Comparison of ENCODE assay signal across 8 cellular contexts in genomic region chr2:85132834-85133637, GRCh38. TPM values are rescaled to one million over a fixed set of nuclear protein-coding genes. Genes with fewer than 3 reads are reported as not detected.
DNase-seq lines count a peak whose midpoint lies in the region; ATAC-seq, FAIRE-seq and TF ChIP-seq lines count a peak whose summit lies in the region.

A gene with protein sequence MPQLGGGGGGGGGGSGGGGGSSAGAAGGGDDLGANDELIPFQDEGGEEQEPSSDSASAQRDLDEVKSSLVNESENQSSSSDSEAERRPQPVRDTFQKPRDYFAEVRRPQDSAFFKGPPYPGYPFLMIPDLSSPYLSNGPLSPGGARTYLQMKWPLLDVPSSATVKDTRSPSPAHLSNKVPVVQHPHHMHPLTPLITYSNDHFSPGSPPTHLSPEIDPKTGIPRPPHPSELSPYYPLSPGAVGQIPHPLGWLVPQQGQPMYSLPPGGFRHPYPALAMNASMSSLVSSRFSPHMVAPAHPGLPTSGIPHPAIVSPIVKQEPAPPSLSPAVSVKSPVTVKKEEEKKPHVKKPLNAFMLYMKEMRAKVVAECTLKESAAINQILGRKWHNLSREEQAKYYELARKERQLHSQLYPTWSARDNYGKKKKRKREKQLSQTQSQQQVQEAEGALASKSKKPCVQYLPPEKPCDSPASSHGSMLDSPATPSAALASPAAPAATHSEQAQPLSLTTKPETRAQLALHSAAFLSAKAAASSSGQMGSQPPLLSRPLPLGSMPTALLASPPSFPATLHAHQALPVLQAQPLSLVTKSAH (plus strand): TSS chr2:85133392. CDS start chr2:85133685, 293 bp downstream.

- peak; percentile 57 to 82 for TF ChIP-seq CTCF in mammary epithelial cell (conservative IDR thresholded peaks at IDR 0.05 in 1 of 2, IDR thresholded peaks at IDR 0.05 in 1 of 2; ENCODE audit: extremely low read depth in 1 of 2, insufficient read depth in 1 of 2, low read depth in 1 of 2, low read length in 2 of 2)
- peak; percentile 80 to 88 (median 86) for TF ChIP-seq CTCF in sigmoid colon (IDR thresholded peaks at IDR 0.05)

- no peak for TF ChIP-seq EP300 in sigmoid colon (IDR thresholded peaks at IDR 0.05)

- ATAC-seq in HG03039 (IDR thresholded peaks at IDR 0.05; ENCODE audit: unreplicated experiment) = no peak

- no peak for FAIRE-seq in RCC 7860 (lab: Jason Lieb, UNC)

- TF ChIP-seq POLR2A in sigmoid colon (IDR thresholded peaks at IDR 0.05) = no peak

- peak within 1 kb of the TSS; percentile 95 for H2AFZ ChIP-seq in mammary epithelial cell (ENCODE audit: low read depth, low read length)

- H3K4me1 ChIP-seq in mammary epithelial cell (ENCODE audit: insufficient read depth, low read length) (peaks cover 18% of the 10 kb centered on the region), iPS-18a (ENCODE audit: control insufficient read depth, low read depth, low read length) (peaks cover 21% of the 10 kb centered on the region), sigmoid colon (peaks cover 0 to 44% (median 35%) of the 10 kb centered on the region in 4 donors)

- no peaks in the 10 kb centered on the region for H3K27me3 ChIP-seq in mammary epithelial cell (ENCODE audit: insufficient read depth, low read length)
- peaks cover 15% of the 10 kb centered on the region for H3K27me3 ChIP-seq in iPS-18a (ENCODE audit: control insufficient read depth, insufficient read depth, low read length)
- H3K27me3 ChIP-seq in sigmoid colon = no peaks in the 10 kb centered on the region

- intact Hi-C loops in mammary epithelial cell (cut with micrococcal nuclease) (loop anchor here (1.0 to 10.0 kb wide), 6 partner anchors 66 to 419 kb away; partner anchors contain the start of genes CAPG and SH2D6), sigmoid colon (cut with DNase I) (loop anchor here (1.0 to 5.0 kb wide), 4 partner anchors 66 to 169 kb away; no protein-coding TSS in a partner anchor)

- H3K9ac ChIP-seq in mammary epithelial cell (ENCODE audit: insufficient read depth, low read length) = peak within 1 kb of the TSS; percentile 74
- peak within 1 kb of the TSS; percentile 91 for H3K9ac ChIP-seq in iPS-18a (ENCODE audit: low read length)

- CTCF ChIA-PET in mammary epithelial cell (lab: Charles Lee; ENCODE audit: low non-redundant PET) = interaction anchor here (0.7 kb wide), 4 partner anchors 145 to 951 kb away, joined by 4 to 13 read pairs (median 6); no protein-coding TSS in a partner anchor

- H3K4me3 ChIP-seq in mammary epithelial cell (replicated peaks in 1 of 3; ENCODE audit: insufficient read depth in 1 of 3, low read depth in 2 of 3, low read length in 3 of 3) (peak within 1 kb of the TSS; percentile 89 to 98 (median 97)), iPS-18a (ENCODE audit: low read length) (peak within 1 kb of the TSS; percentile 91), sigmoid colon (peak within 1 kb of the TSS; percentile 59 to 95 (median 84))

- H3K9me3 ChIP-seq in mammary epithelial cell (replicated peaks; ENCODE audit: insufficient read depth, low read length) = no peaks in the 10 kb centered on the region
- H3K9me3 ChIP-seq in iPS-18a (ENCODE audit: control insufficient read depth, low read depth, low read length) = no peaks in the 10 kb centered on the region
- H3K9me3 ChIP-seq in sigmoid colon = no peaks in the 10 kb centered on the region

- H3K36me3 ChIP-seq in mammary epithelial cell (ENCODE audit: insufficient read depth, low read length) = no peaks in the 10 kb centered on the region
- peaks cover 11% of the 10 kb centered on the region for H3K36me3 ChIP-seq in iPS-18a (ENCODE audit: control insufficient read depth, low read depth, low read length)
- no peaks in the 10 kb centered on the region for H3K36me3 ChIP-seq in sigmoid colon

- peaks cover 40% of the 10 kb centered on the region for H3K79me2 ChIP-seq in mammary epithelial cell (ENCODE audit: insufficient read depth, low read length)

- BruUV-seq in mammary epithelial cell (replicated peaks; lab: Mats Ljungman, UMichigan) = no TSS peak

- H3K27ac ChIP-seq in mammary epithelial cell (ENCODE audit: insufficient read depth, low read depth, low read length) (peak within 1 kb of the TSS; percentile 67), iPS-18a (ENCODE audit: low read length) (peak within 1 kb of the TSS; percentile 90), sigmoid colon (peak within 1 kb of the TSS; percentile 79 to 87 (median 84))

- in situ Hi-C loops in SK-MEL-5 (cut with HindIII; ENCODE audit: low pct_unique_long_range_greater_than_20kb, low sequenced_read_pairs) = no loop called here
- in situ Hi-C loops in mammary epithelial cell (cut with MboI; ENCODE audit: low sequenced_read_pairs in 2 of 2) = loop anchor here (5.0 to 10.0 kb wide), 2 partner anchors 144 to 152 kb away; no protein-coding TSS in a partner anchor

- H3K4me2 ChIP-seq in mammary epithelial cell (ENCODE audit: insufficient read depth, low read depth, low read length) = peak within 1 kb of the TSS; percentile 98

- DNase-seq in EL = peak; percentile 83
- DNase-seq in HS-27A (ENCODE audit: low read depth) = peak; percentile 41
- peak; percentile 81 for DNase-seq in SK-MEL-5 (ENCODE audit: low read depth, low spot score)
- DNase-seq in mammary epithelial cell = peak; percentile 86
- peak; percentile 95 for DNase-seq in sigmoid colon
- no peak for DNase-seq in RCC 7860 (ENCODE audit: low spot score)

- 1% methylated on average over 12 of the region's 91 CpGs for WGBS in mammary epithelial cell (ENCODE audit: low coverage, missing lambda C conversion rate)
- WGBS in sigmoid colon, 2 donors = 1% methylated on average over 91 of the region's 91 CpGs

- dilution Hi-C loops in mammary epithelial cell (cut with HindIII; ENCODE audit: low sequenced_read_pairs) = no loop called here

- no peaks in the 10 kb centered on the region for H4K20me1 ChIP-seq in mammary epithelial cell (ENCODE audit: insufficient read depth, low read length)

RNA-seq across cellular contexts. Expression of the gene that starts here (rescaled TPM):
- total RNA-seq in SK-MEL-5 (2014; rRNA removed; shearing (Covaris generic)) = 0.71 and 1.1 TPM in 2 replicates
- 5.0 and 5.9 TPM in 2 replicates for polyA plus RNA-seq in SK-MEL-5 (2015; cell fraction: cytosol; rRNA removed)
- 2.9 and 6.0 TPM in 2 replicates for polyA plus RNA-seq in SK-MEL-5 (2015; cell fraction: nucleus; rRNA removed)
- total RNA-seq in mammary epithelial cell = 10 to 100 TPM in 1 of 2 donors, 1 to 10 TPM in 1; 6.3 to 26.4 TPM
- 3.1 TPM for polyA plus RNA-seq in mammary epithelial cell
- 7.4 TPM for polyA minus RNA-seq in mammary epithelial cell
- total RNA-seq in sigmoid colon = 10 to 100 TPM in 1 of 4 donors, 1 to 10 TPM in 3; 2.9 to 15.2 (median 5.1) TPM
- 1 to 10 TPM; 1.2 to 4.8 (median 4.0) TPM for polyA plus RNA-seq in sigmoid colon
